Comparison of ENCODE assay signal across 28 cellular contexts in genomic region chr15:54528021-54528420, GRCh38.
"Had no signal": no experiment of that assay in that cellular context is flagged by ENCODE, and none has a peak within 500 bp of the region (broad histone marks: within the 10 kb centered on the region; RNA-seq: fewer than 3 reads in every experiment).

No MANE protein-coding gene starts in this region.

- H3K27ac ChIP-seq: stomach, suprapubic skin, testis, thoracic aorta, thyroid gland, tibial artery, transverse colon, upper lobe of left lung, upper lobe of right lung, uterus, vagina had no signal

- DNase-seq: stimulated activated CD4-positive, alpha-beta T cell treated with anti-CD3 and anti-CD28 coated beads, Interleukin-2, amount 100 ng/mL, for 24 hours; stimulated activated CD4-positive, alpha-beta T cell treated with anti-CD3 and anti-CD28 coated beads, Interleukin-2, amount 100 ng/mL, for 48 hours; stimulated activated CD4-positive, alpha-beta T cell treated with anti-CD3 and anti-CD28 coated beads, Interleukin-4, amount 100 ng/mL, for 1 hour; stimulated activated CD4-positive, alpha-beta T cell treated with anti-CD3 and anti-CD28 coated beads, Interleukin-4, amount 100 ng/mL, for 24 hours; stimulated activated CD4-positive, alpha-beta T cell treated with anti-CD3 and anti-CD28 coated beads, Interleukin-4, amount 100 ng/mL, for 4 hours; stimulated activated CD8-positive, alpha-beta memory T cell treated with anti-CD3 and anti-CD28 coated beads, Interleukin-4, amount 100 ng/mL, for 48 hours; stimulated activated naive B cell treated with anti-CD40 and anti-IgM and Interleukin-4, amounts not matched to agents 10 μg/mL and 1 μg/mL and 100 μg/mL, for 72 hours; stimulated activated naive CD4-positive, alpha-beta T cell; stimulated activated naive CD4-positive, alpha-beta T cell treated with Interleukin-2 at 50 U/mL for 16 hours; stimulated activated naive CD8-positive, alpha-beta T cell treated with anti-CD3 and anti-CD28 coated beads, Interleukin-15, amount 100 ng/mL, for 72 hours; stimulated activated naive CD8-positive, alpha-beta T cell treated with anti-CD3 and anti-CD28 coated beads, Interleukin-15, Interleukin-2, amounts not matched to agents 100 U/mL and 50 U/mL, for 24 hours; stomach; substantia nigra; testis; thyroid gland; tibial artery; transverse colon; trophoblast cell; upper lobe of left lung; upper lobe of right lung; uterus had no signal

- H3K27me3 Mint-ChIP-seq: stimulated activated memory B cell treated with anti-CD40 and anti-IgM and Interleukin-4, amounts not matched to agents 10 μg/mL and 1 μg/mL and 100 μg/mL, for 72 hours; stimulated activated naive B cell treated with anti-CD40 and anti-IgM and Interleukin-4, amounts not matched to agents 10 μg/mL and 1 μg/mL and 100 μg/mL, for 72 hours; stimulated activated naive CD8-positive, alpha-beta T cell treated with anti-CD3 and anti-CD28 coated beads, Interleukin-15, Interleukin-2, amounts not matched to agents 100 ng/mL and 50 ng/mL, for 24 hours had no signal

- H3K4me1 ChIP-seq: stomach, suprapubic skin, testis, thyroid gland, tibial artery, transverse colon, upper lobe of left lung, upper lobe of right lung, uterus, vagina had no signal

- H3K36me3 Mint-ChIP-seq: stimulated activated effector memory CD8-positive, alpha-beta T cell treated with anti-CD3 and anti-CD28 coated beads, Interleukin-12 subunit alpha, Interleukin-12 subunit beta, amount 100 ng/mL, for 72 hours; stimulated activated memory B cell treated with anti-CD40 and anti-IgM and Interleukin-4, amounts not matched to agents 10 μg/mL and 1 μg/mL and 100 μg/mL, for 72 hours; stimulated activated naive B cell treated with anti-CD40 and anti-IgM and Interleukin-4, amounts not matched to agents 10 μg/mL and 1 μg/mL and 100 μg/mL, for 72 hours had no signal

- FAIRE-seq: urothelium cell line had no signal

- H3K4me3 Mint-ChIP-seq: stimulated activated effector memory CD8-positive, alpha-beta T cell treated with anti-CD3 and anti-CD28 coated beads, Interleukin-12 subunit alpha, Interleukin-12 subunit beta, amount 100 ng/mL, for 72 hours; stimulated activated memory B cell treated with anti-CD40 and anti-IgM and Interleukin-4, amounts not matched to agents 10 μg/mL and 1 μg/mL and 100 μg/mL, for 72 hours; stimulated activated naive B cell treated with anti-CD40 and anti-IgM and Interleukin-4, amounts not matched to agents 10 μg/mL and 1 μg/mL and 100 μg/mL, for 72 hours; stimulated activated naive CD8-positive, alpha-beta T cell treated with anti-CD3 and anti-CD28 coated beads, Interleukin-15, amount 100 ng/mL, for 72 hours; stimulated activated naive CD8-positive, alpha-beta T cell treated with anti-CD3 and anti-CD28 coated beads, Interleukin-15, Interleukin-2, amounts not matched to agents 100 ng/mL and 50 ng/mL, for 24 hours had no signal

- ATAC-seq: stimulated activated effector memory CD8-positive, alpha-beta T cell treated with anti-CD3 and anti-CD28 coated beads, Interleukin-12 subunit alpha, Interleukin-12 subunit beta, amount 100 ng/mL, for 72 hours; stimulated activated memory B cell treated with anti-CD40 and anti-IgM and Interleukin-4, amounts not matched to agents 10 μg/mL and 1 μg/mL and 100 μg/mL, for 72 hours; stimulated activated naive B cell treated with anti-CD40 and anti-IgM and Interleukin-4, amounts not matched to agents 10 μg/mL and 1 μg/mL and 100 μg/mL, for 72 hours; stimulated activated naive CD8-positive, alpha-beta T cell treated with anti-CD3 and anti-CD28 coated beads, Interleukin-15, amount 100 ng/mL, for 72 hours; stimulated activated naive CD8-positive, alpha-beta T cell treated with anti-CD3 and anti-CD28 coated beads, Interleukin-15, Interleukin-2, amounts not matched to agents 100 U/mL and 50 U/mL, for 24 hours; upper lobe of right lung had no signal

- H3K4me3 ChIP-seq: stomach, suprapubic skin, testis, thoracic aorta, thyroid gland, tibial artery, transverse colon, upper lobe of left lung, upper lobe of right lung, uterus, vagina had no signal

- H3K4me1 Mint-ChIP-seq: stimulated activated effector memory CD8-positive, alpha-beta T cell treated with anti-CD3 and anti-CD28 coated beads, Interleukin-12 subunit alpha, Interleukin-12 subunit beta, amount 100 ng/mL, for 72 hours; stimulated activated memory B cell treated with anti-CD40 and anti-IgM and Interleukin-4, amounts not matched to agents 10 μg/mL and 1 μg/mL and 100 μg/mL, for 72 hours; stimulated activated naive B cell treated with anti-CD40 and anti-IgM and Interleukin-4, amounts not matched to agents 10 μg/mL and 1 μg/mL and 100 μg/mL, for 72 hours; stimulated activated naive CD8-positive, alpha-beta T cell treated with anti-CD3 and anti-CD28 coated beads, Interleukin-15, amount 100 ng/mL, for 72 hours had no signal

- H3K27me3 ChIP-seq: stomach, suprapubic skin, testis, thyroid gland, tibial artery, transverse colon, upper lobe of left lung, upper lobe of right lung, uterus, vagina had no signal

- H3K36me3 ChIP-seq: stomach, suprapubic skin, thoracic aorta, thyroid gland, tibial artery, transverse colon, upper lobe of left lung, upper lobe of right lung, uterus, vagina had no signal

- H3K9me3 ChIP-seq: stomach, suprapubic skin, testis, thoracic aorta, thyroid gland, tibial artery, transverse colon, upper lobe of left lung, upper lobe of right lung, uterus, vagina had no signal

- H3K27ac Mint-ChIP-seq: stimulated activated effector memory CD8-positive, alpha-beta T cell treated with anti-CD3 and anti-CD28 coated beads, Interleukin-12 subunit alpha, Interleukin-12 subunit beta, amount 100 ng/mL, for 72 hours; stimulated activated memory B cell treated with anti-CD40 and anti-IgM and Interleukin-4, amounts not matched to agents 10 μg/mL and 1 μg/mL and 100 μg/mL, for 72 hours; stimulated activated naive B cell treated with anti-CD40 and anti-IgM and Interleukin-4, amounts not matched to agents 10 μg/mL and 1 μg/mL and 100 μg/mL, for 72 hours; stimulated activated naive CD8-positive, alpha-beta T cell treated with anti-CD3 and anti-CD28 coated beads, Interleukin-15, amount 100 ng/mL, for 72 hours; stimulated activated naive CD8-positive, alpha-beta T cell treated with anti-CD3 and anti-CD28 coated beads, Interleukin-15, Interleukin-2, amounts not matched to agents 100 ng/mL and 50 ng/mL, for 24 hours had no signal

- H3K9me3 Mint-ChIP-seq: stimulated activated effector memory CD8-positive, alpha-beta T cell treated with anti-CD3 and anti-CD28 coated beads, Interleukin-12 subunit alpha, Interleukin-12 subunit beta, amount 100 ng/mL, for 72 hours; stimulated activated memory B cell treated with anti-CD40 and anti-IgM and Interleukin-4, amounts not matched to agents 10 μg/mL and 1 μg/mL and 100 μg/mL, for 72 hours; stimulated activated naive B cell treated with anti-CD40 and anti-IgM and Interleukin-4, amounts not matched to agents 10 μg/mL and 1 μg/mL and 100 μg/mL, for 72 hours; stimulated activated naive CD8-positive, alpha-beta T cell treated with anti-CD3 and anti-CD28 coated beads, Interleukin-15, amount 100 ng/mL, for 72 hours; stimulated activated naive CD8-positive, alpha-beta T cell treated with anti-CD3 and anti-CD28 coated beads, Interleukin-15, Interleukin-2, amounts not matched to agents 100 ng/mL and 50 ng/mL, for 24 hours had no signal
